Comparison of ENCODE assay signal across 27 cellular contexts in the genomic region with DNA sequence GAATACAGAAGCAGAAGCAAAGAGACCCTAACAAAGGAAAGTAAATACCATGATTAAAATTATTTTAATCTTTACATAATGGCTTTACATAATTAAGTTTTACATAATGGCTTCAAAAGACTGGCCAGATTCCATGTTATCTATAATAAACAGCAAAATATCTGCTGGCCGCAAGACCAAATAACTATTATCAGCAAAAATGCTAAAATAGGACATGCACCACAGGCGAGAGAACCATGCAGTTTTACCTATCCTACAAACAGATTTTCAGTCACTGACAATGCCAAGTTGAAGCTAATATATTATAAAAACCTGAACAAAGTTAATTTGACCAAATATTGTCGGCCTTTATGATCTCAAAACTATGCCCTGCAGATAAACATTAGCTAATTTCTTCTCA.
"Had no signal": no experiment of that assay in that cellular context is flagged by ENCODE, and none has a peak within 500 bp of the region (broad histone marks: within the 10 kb centered on the region; RNA-seq: fewer than 3 reads in every experiment).

No MANE protein-coding gene starts in this region.

- ATAC-seq: activated CD4-positive, alpha-beta T cell treated with anti-CD3 and anti-CD28 coated beads for 36 hours; activated CD4-positive, CD25-positive, alpha-beta regulatory T cell treated with anti-CD3 and anti-CD28 coated beads, Interleukin-2, amount 50 U/mL, for 24 hours; activated CD8-positive, alpha-beta memory T cell treated with anti-CD3 and anti-CD28 coated beads, Interleukin-2, amount 10 ng/mL, durations not matched to agents 7 days and 5 days; activated CD8-positive, alpha-beta T cell treated with anti-CD3 and anti-CD28 coated beads, Interleukin-2, amount 10 ng/mL, durations not matched to agents 7 days and 5 days; activated naive CD8-positive, alpha-beta T cell treated with anti-CD3 and anti-CD28 coated beads, Interleukin-2, amount 50 U/mL, for 24 hours; WTC11 had no signal

- DNase-seq: activated CD4-positive, alpha-beta memory T cell treated with anti-CD3 and anti-CD28 coated beads, Interleukin-2, amount 10 ng/mL, durations not matched to agents 7 days and 5 days; activated CD4-positive, alpha-beta T cell treated with anti-CD3 and anti-CD28 coated beads for 1 hour; activated CD4-positive, alpha-beta T cell treated with anti-CD3 and anti-CD28 coated beads for 36 hours; activated CD4-positive, alpha-beta T cell treated with anti-CD3 and anti-CD28 coated beads for 48 hours; activated CD4-positive, alpha-beta T cell treated with anti-CD3 and anti-CD28 coated beads, Interleukin-2, amount 10 ng/mL, durations not matched to agents 7 days and 5 days; activated CD4-positive, alpha-beta T cell treated with anti-CD3 and anti-CD28 coated beads, Interleukin-2, amount 50 U/mL, for 48 hours; activated CD4-positive, CD25-positive, alpha-beta regulatory T cell; activated CD8-positive, alpha-beta memory T cell treated with anti-CD3 and anti-CD28 coated beads for 24 hours; activated CD8-positive, alpha-beta memory T cell treated with anti-CD3 and anti-CD28 coated beads, Interleukin-2, amount 10 ng/mL, durations not matched to agents 7 days and 5 days; activated CD8-positive, alpha-beta memory T cell treated with anti-CD3 and anti-CD28 coated beads, Interleukin-2, amount 50 U/mL, for 48 hours; activated CD8-positive, alpha-beta T cell treated with anti-CD3 and anti-CD28 coated beads, Interleukin-2, amount 10 ng/mL, durations not matched to agents 7 days and 5 days; activated effector memory CD4-positive, alpha-beta T cell treated with Interleukin-2 at 50 U/mL for 16 hours; activated gamma-delta T cell; activated naive CD4-positive, alpha-beta T cell treated with anti-CD3 and anti-CD28 coated beads, Interleukin-2, amount 10 ng/mL, durations not matched to agents 7 days and 5 days; activated naive CD4-positive, alpha-beta T cell treated with Interleukin-2 at 50 U/mL for 16 hours; activated naive CD8-positive, alpha-beta T cell treated with anti-CD3 and anti-CD28 coated beads, Interleukin-2, amount 10 ng/mL, durations not matched to agents 7 days and 5 days; activated naive CD8-positive, alpha-beta T cell treated with anti-CD3 and anti-CD28 coated beads, Interleukin-2, amount 50 U/mL, for 24 hours; activated T-cell treated with anti-CD3 and anti-CD28 coated beads, Interleukin-2, amount 50 U/mL, for 24 hours; activated T-cell treated with anti-CD3 and anti-CD28 coated beads, Interleukin-2, amount 50 U/mL, for 48 hours; amygdala; anterior cingulate cortex; T-helper 1 cell; T-helper 2 cell; T-helper 9 cell; WERI-Rb-1 had no signal
